In genomic region chr12:131787143-131787660, GRCh38 we compare ENCODE assay signal across 21 cellular contexts. TPM values are rescaled to one million over a fixed set of nuclear protein-coding genes. Genes with fewer than 3 reads are reported as not detected.
A peak's percentile ranks its signal among the peaks of the same experiment; 100 is the strongest.
DNase-seq lines count a peak whose midpoint lies in the region; ATAC-seq and TF ChIP-seq lines count a peak whose summit lies in the region.
"Had no signal": no experiment of that assay in that cellular context is flagged by ENCODE, and none has a peak within 500 bp of the region (broad histone marks: within the 10 kb centered on the region; RNA-seq: fewer than 3 reads in every experiment).

No MANE protein-coding gene starts in this region.

- no peak overlapping the region for H2BK120ac ChIP-seq in neuronal stem cell (ENCODE audit: low read depth, low read length)

- BruUV-seq in Panc1 (replicated peaks; lab: Mats Ljungman, UMichigan) (no TSS peak), A673 (replicated peaks; lab: Mats Ljungman, UMichigan) (no TSS peak)

- TF ChIP-seq EP300 in upper lobe of left lung (IDR thresholded peaks at IDR 0.05): no peak

- no peak overlapping the region for H2BK5ac ChIP-seq in neuronal stem cell (ENCODE audit: low read length)

- intact Hi-C loops in Panc1 (cut with micrococcal nuclease; ENCODE audit: unreplicated experiment): no loop called here
- intact Hi-C loops in A673 (cut with micrococcal nuclease; ENCODE audit: unreplicated experiment): no loop called here

- H2BK15ac ChIP-seq in neuronal stem cell (ENCODE audit: low read length): no peak overlapping the region

- peak; percentile 40; the same call in 1 of the 2 replicates for ATAC-seq in Panc1
- peak; percentile 8 to 19 for ATAC-seq in upper lobe of left lung (ENCODE audit: low FRiP score in 2 of 2)

- H3K36me3 ChIP-seq in Panc1 (ENCODE audit: control insufficient read depth, insufficient read depth, low read length) (peaks cover 13% of the 10 kb centered on the region), neuronal stem cell (replicated peaks in 1 of 2; ENCODE audit: control insufficient read depth in 2 of 2, insufficient read depth in 2 of 2, low read length in 2 of 2) (peaks cover 32 to 94% of the 10 kb centered on the region in 2 donors), upper lobe of left lung (peaks cover 18 to 91% (median 63%) of the 10 kb centered on the region in 4 donors), A673 (ENCODE audit: insufficient read depth, low read length, poor library complexity, severe bottlenecking) (peaks cover 15% of the 10 kb centered on the region)

- H2AK5ac ChIP-seq in neuronal stem cell (ENCODE audit: low read depth, low read length): no peak overlapping the region

- DNase-seq in Panc1 (ENCODE audit: low read depth, low spot score): no peak
- peak in 7 of 61 donors; percentile 20 to 46 (median 34) for DNase-seq in caudate nucleus (lab: John Stamatoyannopoulos, UW)
- DNase-seq in neuronal stem cell (ENCODE audit: low spot score): no peak
- no peak for DNase-seq in upper lobe of left lung
- no peak for DNase-seq in A673 (ENCODE audit: low spot score)
- no peak for DNase-seq in NCI-H2029 (lab: John Stamatoyannopoulos, UW)
- DNase-seq in stimulated activated CD4-positive, alpha-beta T cell treated with anti-CD3 and anti-CD28 coated beads, Interleukin-12 subunit alpha, Interleukin-12 subunit beta, amount 100 ng/mL, for 4 hours: no peak
- DNase-seq: Caco-2; CD4-positive, alpha-beta memory T cell; DMS 273 treated with DMSO at 0.1 percent for 48 hours; DMS79 treated with DMSO at 0.1 percent for 48 hours; H9; HFFc6; KG1; NCI-H1092 treated with DMSO at 0.1 percent for 48 hours; NCI-H1436 treated with DMSO at 0.1 percent for 48 hours; NCI-H1930; NCI-H2171; NCI-H524 treated with DMSO at 0.1 percent for 48 hours had no signal

- no peak for TF ChIP-seq POLR2A in upper lobe of left lung (IDR thresholded peaks at IDR 0.05)

- no peak overlapping the region for H3K4me3 ChIP-seq in Panc1 (ENCODE audit: low read depth in 2 of 2, low read length in 2 of 2)
- peak overlapping the region in 1 of 2 donors; percentile 58 for H3K4me3 ChIP-seq in neuronal stem cell (ENCODE audit: low read length in 2 of 2)
- no peak overlapping the region for H3K4me3 ChIP-seq in upper lobe of left lung
- no peak overlapping the region for H3K4me3 ChIP-seq in A673 (ENCODE audit: low read depth, low read length, poor library complexity, severe bottlenecking)
- H3K4me3 ChIP-seq: SJSA1 had no signal

- no peak overlapping the region for H2AFZ ChIP-seq in neuronal stem cell (ENCODE audit: low read length)

- H3K4me1 ChIP-seq in Panc1 (ENCODE audit: control insufficient read depth, insufficient read depth, low read length): no peaks in the 10 kb centered on the region
- peaks cover 7 to 16% of the 10 kb centered on the region in 2 donors for H3K4me1 ChIP-seq in neuronal stem cell (ENCODE audit: control insufficient read depth in 2 of 2, insufficient read depth in 1 of 2, low read depth in 1 of 2, low read length in 2 of 2)
- H3K4me1 ChIP-seq in upper lobe of left lung: no peaks in the 10 kb centered on the region
- H3K4me1 ChIP-seq in A673 (ENCODE audit: insufficient read depth, low read length, poor library complexity, severe bottlenecking): peaks cover 26% of the 10 kb centered on the region
- H3K4me1 ChIP-seq: Caco-2 had no signal

- no peak overlapping the region for H3K4me2 ChIP-seq in neuronal stem cell (ENCODE audit: insufficient read depth, low read length, poor library complexity, severe bottlenecking)

- no peak overlapping the region for H4K91ac ChIP-seq in neuronal stem cell (ENCODE audit: low read depth, low read length, poor library complexity)

- no peaks in the 10 kb centered on the region for H3K79me1 ChIP-seq in neuronal stem cell (ENCODE audit: low read depth, low read length)

- no peak overlapping the region for H2BK12ac ChIP-seq in neuronal stem cell (ENCODE audit: low read length)

- H3K27me3 ChIP-seq in Panc1 (ENCODE audit: control insufficient read depth, insufficient read depth, low read length): no peaks in the 10 kb centered on the region
- H3K27me3 ChIP-seq in neuronal stem cell (ENCODE audit: control insufficient read depth in 3 of 3, insufficient read depth in 3 of 3, low read depth in 1 of 3, low read length in 3 of 3): no peaks in the 10 kb centered on the region
- no peaks in the 10 kb centered on the region for H3K27me3 ChIP-seq in upper lobe of left lung
- H3K27me3 ChIP-seq in A673 (replicated peaks; ENCODE audit: insufficient read depth, low read depth, low read length, poor library complexity): no peaks in the 10 kb centered on the region
- H3K27me3 ChIP-seq: SJSA1 had no signal

- H3K27ac ChIP-seq in Panc1 (ENCODE audit: low read length): no peak overlapping the region
- H3K27ac ChIP-seq in caudate nucleus (ENCODE audit: low read depth, low read length): peak overlapping the region; percentile 36
- H3K27ac ChIP-seq in neuronal stem cell (replicated peaks; ENCODE audit: low read length): no peak overlapping the region
- H3K27ac ChIP-seq in upper lobe of left lung: no peak overlapping the region
- no peak overlapping the region for H3K27ac ChIP-seq in A673 (ENCODE audit: low read depth, low read length, poor library complexity, severe bottlenecking)
- H3K27ac ChIP-seq: SJSA1 had no signal

- H3K18ac ChIP-seq in neuronal stem cell (ENCODE audit: low read length): no peak overlapping the region

- H3K23ac ChIP-seq in neuronal stem cell (ENCODE audit: low read depth, low read length, poor library complexity): no peak overlapping the region

- in situ Hi-C loops in Panc1 (cut with HindIII; ENCODE audit: low pct_unique_long_range_greater_than_20kb, low sequenced_read_pairs): no loop called here

- no CpG with 5 or more reads among the region's 17 CpGs for WGBS in neuronal stem cell (ENCODE audit: extremely low coverage in 2 of 2, insufficient read length in 2 of 2, insufficient replicate concordance in 1 of 2), 2 donors
- 93 to 97% methylated on average over 17 of the region's 17 CpGs for WGBS in upper lobe of left lung, 2 donors

- no peak for TF ChIP-seq CTCF in Panc1 (IDR thresholded peaks at IDR 0.05)
- no peak for TF ChIP-seq CTCF in upper lobe of left lung (IDR thresholded peaks at IDR 0.05)
- TF ChIP-seq CTCF in A673 (conservative IDR thresholded peaks at IDR 0.05; ENCODE audit: low read depth, low read length): no peak

- H4K8ac ChIP-seq in neuronal stem cell (ENCODE audit: low read depth, low read length): no peak overlapping the region

- POLR2A ChIA-PET in Panc1 (lab: Charles Lee) (no interaction called here), A673 (lab: Charles Lee; ENCODE audit: low non-redundant PET) (no interaction called here)

- peak overlapping the region; percentile 63 for H3K9ac ChIP-seq in neuronal stem cell (ENCODE audit: low read depth, low read length, poor library complexity)

- no peaks in the 10 kb centered on the region for H3K9me3 ChIP-seq in Panc1 (ENCODE audit: control insufficient read depth, insufficient read depth, low read depth, low read length)
- peaks cover 0 to 3% of the 10 kb centered on the region in 2 donors for H3K9me3 ChIP-seq in neuronal stem cell (replicated peaks in 1 of 2; ENCODE audit: control insufficient read depth in 2 of 2, insufficient read depth in 1 of 2, low read depth in 1 of 2, low read length in 2 of 2)
- H3K9me3 ChIP-seq in upper lobe of left lung: no peaks in the 10 kb centered on the region
- no peaks in the 10 kb centered on the region for H3K9me3 ChIP-seq in A673 (ENCODE audit: low read depth, low read length, poor library complexity, severe bottlenecking)
- H3K9me3 ChIP-seq: Caco-2, SJSA1 had no signal

- CTCF ChIA-PET in Panc1 (lab: Charles Lee): interaction anchor here (0.7 kb wide), 1 partner anchor 670 kb away, joined by 9 read pairs; no protein-coding TSS in a partner anchor
- CTCF ChIA-PET in A673 (lab: Charles Lee): no interaction called here

- H3K4ac ChIP-seq in neuronal stem cell (ENCODE audit: low read length): no peak overlapping the region

- no peak overlapping the region for H3K14ac ChIP-seq in neuronal stem cell (ENCODE audit: low read length)

RNA-seq across cellular contexts. Expression of gene MMP17, which starts 41.0 kb away (rescaled TPM):
- total RNA-seq in Panc1 (2021; ENCODE audit: unreplicated experiment) (30.0 TPM), upper lobe of left lung (1 to 10 TPM; 3.1 to 7.1 (median 5.9) TPM), A673 (2021) (12.6 and 14.9 TPM in 2 replicates)
- 47.0 TPM for polyA plus RNA-seq in Panc1 (2012; ENCODE audit: insufficient read length)
- 4.2 TPM for polyA plus RNA-seq in neuronal stem cell (2013, experiment 1 of 2)
- 3.8 TPM for polyA plus RNA-seq in neuronal stem cell (2013, experiment 2 of 2)
- total RNA-seq: OCI-LY7 had no signal
- polyA plus RNA-seq: CD4-positive, alpha-beta memory T cell had no signal
